Comparison of ENCODE assay signal across 1 cellular context in the genomic region with DNA sequence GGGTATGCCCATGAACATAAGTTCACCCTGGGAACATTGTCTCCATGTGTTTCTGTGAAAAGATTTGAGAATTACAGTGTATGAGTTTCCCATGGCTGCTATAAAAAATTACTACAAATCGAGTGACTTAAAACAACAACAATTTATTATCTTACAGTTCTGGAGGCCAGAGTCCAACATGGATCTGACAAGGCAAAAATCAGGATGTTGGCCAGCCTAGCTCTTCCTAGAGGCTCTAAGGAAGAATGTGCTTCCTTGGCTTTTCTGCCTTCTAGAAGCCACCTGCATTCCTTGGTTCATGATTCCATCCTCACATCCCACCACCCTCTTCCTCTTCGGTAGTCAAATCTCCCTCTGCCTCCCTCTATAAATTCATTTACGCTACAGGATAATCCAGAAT.
TF ChIP-seq lines count a peak whose summit lies in the region.

No MANE protein-coding gene starts in this region.

TF ChIP-seq in WTC11, 78 proteins besides CTCF, POLR2A, EP300 and RAD21:
- no peak for TF ChIP-seq SMAD4 (CRISPR knock-in tag; IDR thresholded peaks at IDR 0.05)
TF ChIP-seq in WTC11: peak in this region for 0.
